In the genomic region with DNA sequence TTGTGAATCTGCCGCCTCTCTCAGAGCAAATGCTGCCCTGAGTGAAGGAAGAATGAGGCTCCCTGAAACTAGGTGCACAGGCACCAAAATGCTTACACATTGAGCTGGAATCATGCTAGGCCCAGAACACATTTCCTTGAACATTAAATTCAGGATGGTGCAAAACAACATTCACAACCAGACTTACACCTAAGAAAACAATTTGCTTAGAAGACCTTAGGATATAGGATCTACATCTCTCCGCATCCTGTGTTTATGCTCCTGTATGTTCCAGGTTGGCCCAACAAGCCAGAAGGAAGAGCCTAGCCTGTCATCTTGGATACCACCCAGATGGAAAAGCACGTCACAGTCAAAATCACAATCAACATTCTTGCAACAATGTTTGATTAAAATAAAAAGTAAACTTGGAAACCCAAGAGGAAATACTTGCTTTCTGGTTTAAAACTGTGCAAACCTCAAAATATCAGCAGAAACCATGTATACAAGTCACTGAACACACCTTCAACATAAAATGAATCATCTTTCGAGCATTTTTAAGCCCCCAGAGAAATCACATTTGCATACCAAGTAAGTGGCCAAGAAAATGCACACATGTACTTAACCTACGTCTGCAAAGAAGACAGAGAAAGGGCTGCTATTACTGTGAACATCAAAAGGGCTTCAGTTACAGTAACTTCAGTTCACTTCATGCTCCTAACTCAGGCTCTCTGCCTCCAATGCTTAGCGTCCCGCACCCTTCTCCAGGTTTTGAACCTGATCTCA, we compare ENCODE assay signal across 8 cellular contexts. TPM values are rescaled to one million over a fixed set of nuclear protein-coding genes. Genes with fewer than 3 reads are reported as not detected.
DNase-seq lines count a peak whose midpoint lies in the region; ATAC-seq and TF ChIP-seq lines count a peak whose summit lies in the region.

No MANE protein-coding gene starts in this region.

- H3K4me1 ChIP-seq in HUES6 (ENCODE audit: control insufficient read depth, insufficient read depth, low read length) (peaks cover 16% of the 10 kb centered on the region), mesenchymal stem cell (ENCODE audit: control insufficient read depth, insufficient read depth, low read depth, low read length) (peaks cover 14% of the 10 kb centered on the region)

- peaks cover 19% of the 10 kb centered on the region for H3K36me3 ChIP-seq in HUES6 (ENCODE audit: control insufficient read depth, insufficient read depth, low read length)
- peaks cover 19 to 20% of the 10 kb centered on the region in 2 experiments for H3K36me3 ChIP-seq in mesenchymal stem cell (ENCODE audit: control insufficient read depth in 1 of 2, insufficient read depth in 2 of 2, low read depth in 1 of 2, low read length in 2 of 2)

- peak; percentile 45 for DNase-seq in Daoy (ENCODE audit: low read depth)
- DNase-seq in astrocyte of the spinal cord (ENCODE audit: low read depth, low spot score) = peak; percentile 66
- DNase-seq in mesenchymal stem cell = peak; percentile 60
- no peak for DNase-seq in iPS-NIHi7 (ENCODE audit: extremely low spot score)
- no peak for DNase-seq in left colon
- no peak for DNase-seq in NCI-H345 treated with DMSO at 0.1 percent for 48 hours (lab: John Stamatoyannopoulos, UW; ENCODE audit: unreplicated experiment)

- H3K27ac ChIP-seq in HUES6 (ENCODE audit: low read depth, low read length) = peak overlapping the region; percentile 3; the same call in 1 of the 2 replicates
- peak overlapping the region; percentile 89 for H3K27ac ChIP-seq in mesenchymal stem cell (ENCODE audit: low read length, poor library complexity, severe bottlenecking)

- no peak overlapping the region for H3K14ac ChIP-seq in mesenchymal stem cell (ENCODE audit: low read length in 2 of 2)

- no peak overlapping the region for H2AK5ac ChIP-seq in mesenchymal stem cell (ENCODE audit: low read length, severe bottlenecking)

- H4K8ac ChIP-seq in mesenchymal stem cell (ENCODE audit: low read length) = no peak overlapping the region

- no peak overlapping the region for H4K91ac ChIP-seq in mesenchymal stem cell (ENCODE audit: low read length)

- H3K9ac ChIP-seq in HUES6 (ENCODE audit: low read length) = peak overlapping the region; percentile 96
- peak overlapping the region; percentile 92 for H3K9ac ChIP-seq in mesenchymal stem cell (ENCODE audit: low read length)

- no peak for TF ChIP-seq CTCF in astrocyte of the spinal cord (IDR thresholded peaks at IDR 0.05; ENCODE audit: low read depth, low read length)

- peak overlapping the region in 1 of 2 experiments; percentile 46 for H3K4ac ChIP-seq in mesenchymal stem cell (ENCODE audit: low read depth in 1 of 2, low read length in 2 of 2)

- in situ Hi-C loops in astrocyte of the spinal cord (cut with HindIII; ENCODE audit: low sequenced_read_pairs) = no loop called here

- ATAC-seq in GM19452 (IDR thresholded peaks at IDR 0.05; ENCODE audit: unreplicated experiment) (peak; percentile 26), left colon (no peak)

- H3K4me2 ChIP-seq in mesenchymal stem cell (ENCODE audit: low read length, poor library complexity, severe bottlenecking) = peak overlapping the region; percentile 64

- peak overlapping the region; percentile 75 for H2BK5ac ChIP-seq in mesenchymal stem cell (ENCODE audit: low read depth, low read length, poor library complexity, severe bottlenecking)

- H3K18ac ChIP-seq in mesenchymal stem cell (ENCODE audit: low read depth in 1 of 2, low read length in 2 of 2) = peak overlapping the region in 1 of 2 experiments; percentile 58

- no peak overlapping the region for H2AFZ ChIP-seq in mesenchymal stem cell (ENCODE audit: low read depth, low read length)

- H3K9me3 ChIP-seq in HUES6 (ENCODE audit: control insufficient read depth, insufficient read depth, low read depth, low read length) = no peaks in the 10 kb centered on the region
- no peaks in the 10 kb centered on the region for H3K9me3 ChIP-seq in mesenchymal stem cell (ENCODE audit: control insufficient read depth, low read length)

- no peaks in the 10 kb centered on the region for H3K79me1 ChIP-seq in mesenchymal stem cell (replicated peaks; ENCODE audit: low read length, poor library complexity, severe bottlenecking)

- H2BK12ac ChIP-seq in mesenchymal stem cell (ENCODE audit: low read length in 2 of 2) = peak overlapping the region in 1 of 2 experiments; percentile 11

- H2BK120ac ChIP-seq in mesenchymal stem cell (ENCODE audit: low read depth, low read length) = no peak overlapping the region

- H3K27me3 ChIP-seq in HUES6 (ENCODE audit: control insufficient read depth, insufficient read depth, low read length) (peaks cover 38% of the 10 kb centered on the region), mesenchymal stem cell (ENCODE audit: control insufficient read depth in 1 of 2, insufficient read depth in 1 of 2, low read length in 2 of 2) (no peaks in the 10 kb centered on the region)

- peak overlapping the region; percentile 77 for H3K4me3 ChIP-seq in HUES6 (ENCODE audit: low read depth, low read length)
- H3K4me3 ChIP-seq in astrocyte of the spinal cord (ENCODE audit: low read depth, low read length) = peak overlapping the region; percentile 98
- H3K4me3 ChIP-seq in mesenchymal stem cell (ENCODE audit: insufficient read depth in 1 of 2, low read depth in 1 of 2, low read length in 2 of 2) = peak overlapping the region; percentile 44 to 93

- intact Hi-C loops in left colon (cut with DNase I, micrococcal nuclease) = no loop called here

- H3K23ac ChIP-seq in mesenchymal stem cell (ENCODE audit: low read length in 2 of 2) = no peak overlapping the region

- 14% methylated on average over 7 of the region's 7 CpGs for WGBS in mesenchymal stem cell

- no peak overlapping the region for H2BK15ac ChIP-seq in mesenchymal stem cell (ENCODE audit: low read depth, poor library complexity, severe bottlenecking)

RNA-seq across cellular contexts. Expression of gene ENC1, which starts 1.6 kb away (rescaled TPM):
- 66.7 and 74.6 TPM in 2 replicates for total RNA-seq in Daoy (2014; rRNA removed; shearing (Covaris generic))
- polyA plus RNA-seq in mesenchymal stem cell (2013, experiment 1 of 2) = 30.1 TPM
- 30.2 TPM for polyA plus RNA-seq in mesenchymal stem cell (2013, experiment 2 of 2)
- total RNA-seq in left colon = 10 to 100 TPM; 18.9 to 27.4 TPM

RNA-seq across cellular contexts. Expression of gene HEXB, which starts 46.1 kb away (rescaled TPM):
- total RNA-seq in Daoy (2014; rRNA removed; shearing (Covaris generic)) = 125 and 150 TPM in 2 replicates
- polyA plus RNA-seq in mesenchymal stem cell (2013, experiment 1 of 2) = 276 TPM
- polyA plus RNA-seq in mesenchymal stem cell (2013, experiment 2 of 2) = 273 TPM
- total RNA-seq in left colon = 100 to 1,000 TPM; 153 to 216 TPM

Comparison
In these comparisons a context has a peak if more than half of its experiments do, and no peak if none do; other contexts are left out.
1. DNase-seq: peak in Daoy (single experiment), astrocyte of the spinal cord (single experiment) and mesenchymal stem cell (single experiment); none in iPS-NIHi7 (single experiment), left colon (0 of 2) and NCI-H345 treated with DMSO at 0.1 percent for 48 hours (single experiment).
2. Peak in every context shown above with its lines, with median percentiles within 50 percentile points of each other: H3K4me3 ChIP-seq.